In the genomic region with DNA sequence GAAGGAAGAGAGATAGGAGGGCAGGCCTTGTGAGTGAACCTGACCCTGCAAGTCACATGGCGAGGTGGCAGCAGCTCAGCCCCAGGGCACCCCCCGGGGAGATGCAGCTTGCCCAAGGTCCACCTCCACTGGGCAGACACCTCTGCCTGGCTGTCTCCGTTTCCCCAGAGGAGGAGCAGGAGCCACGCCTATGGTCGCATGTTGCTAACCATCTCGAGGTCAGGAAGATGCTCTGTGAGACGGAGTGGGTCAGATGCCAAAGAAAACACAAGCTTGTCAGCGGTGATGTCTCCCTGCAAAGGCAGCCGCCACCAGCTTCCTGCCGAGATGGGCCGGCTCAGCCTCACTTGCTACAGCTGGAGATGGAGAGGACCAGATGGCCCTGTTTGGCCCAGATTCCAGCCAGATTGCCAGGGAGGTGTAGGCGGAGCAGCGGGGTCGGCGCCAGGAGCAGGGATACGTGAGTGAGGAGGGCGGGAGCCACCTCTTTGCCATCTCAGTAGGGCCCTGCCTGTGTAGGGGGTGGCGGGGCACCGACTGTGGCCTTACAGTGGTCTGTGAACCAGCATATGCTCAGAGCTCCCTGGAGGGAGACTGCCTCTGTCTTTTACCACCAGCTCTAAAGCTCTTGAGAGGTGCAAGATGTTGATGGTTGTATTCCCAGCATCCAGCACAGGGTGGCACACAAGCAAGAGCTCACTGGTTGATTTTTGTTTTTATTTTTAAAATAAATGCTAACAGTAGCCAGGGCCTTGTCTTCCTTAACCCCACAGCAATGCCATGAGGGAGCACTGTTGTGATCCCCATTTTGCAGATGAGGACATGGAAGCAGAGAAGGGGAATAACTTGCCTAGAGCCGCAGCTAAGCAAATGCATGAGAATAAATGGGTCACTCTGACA, we compare ENCODE assay signal across 8 cellular contexts. TPM values are rescaled to one million over a fixed set of nuclear protein-coding genes. Genes with fewer than 3 reads are reported as not detected.
A peak's percentile ranks its signal among the peaks of the same experiment; 100 is the strongest.
DNase-seq lines count a peak whose midpoint lies in the region; ATAC-seq and TF ChIP-seq lines count a peak whose summit lies in the region.

No MANE protein-coding gene starts in this region.

- TF ChIP-seq CTCF in choroid plexus epithelial cell (conservative IDR thresholded peaks at IDR 0.05; ENCODE audit: low read depth, low read length) = peak; percentile 6

- H3K4me1 Mint-ChIP-seq in activated CD8-positive, alpha-beta memory T cell treated with anti-CD3 and anti-CD28 coated beads, Interleukin-2, amount 10 ng/mL, durations not matched to agents 7 days and 5 days = peaks cover 66% of the 10 kb centered on the region

- no peak overlapping the region for H3K4me3 ChIP-seq in choroid plexus epithelial cell (ENCODE audit: low read depth, low read length)

- CTCF ChIA-PET in activated CD8-positive, alpha-beta memory T cell treated with anti-CD3 and anti-CD28 coated beads, Interleukin-2, amount 10 ng/mL, durations not matched to agents 7 days and 5 days (lab: Charles Lee) = interaction anchor here (0.6 to 4.8 kb wide), 8 partner anchors 8 to 1804 kb away, joined by 3 to 42 read pairs (median 4); a partner anchor contains a TSS

- peaks cover 19% of the 10 kb centered on the region for H3K36me3 Mint-ChIP-seq in activated CD8-positive, alpha-beta memory T cell treated with anti-CD3 and anti-CD28 coated beads, Interleukin-2, amount 10 ng/mL, durations not matched to agents 7 days and 5 days

- no peak for DNase-seq in activated CD8-positive, alpha-beta memory T cell treated with anti-CD3 and anti-CD28 coated beads, Interleukin-2, amount 10 ng/mL, durations not matched to agents 7 days and 5 days
- no peak for DNase-seq in activated CD8-positive, alpha-beta memory T cell treated with anti-CD3 and anti-CD28 coated beads for 24 hours
- DNase-seq in NCI-H82 treated with DMSO at 0.1 percent for 48 hours (lab: John Stamatoyannopoulos, UW; ENCODE audit: unreplicated experiment) (peak; percentile 60), choroid plexus epithelial cell (ENCODE audit: low read depth) (peak; percentile 38), retina (peak; percentile 56), NCI-H2107 treated with DMSO at 0.1 percent for 48 hours (lab: John Stamatoyannopoulos, UW; ENCODE audit: unreplicated experiment) (no peak), CD1c-positive myeloid dendritic cell (ENCODE audit: extremely low spot score) (no peak)
- no peak for DNase-seq in stimulated activated CD4-positive, alpha-beta T cell treated with anti-CD3 and anti-CD28 coated beads, Interleukin-15, amount 100 ng/mL, for 24 hours

- no peaks in the 10 kb centered on the region for H3K9me3 Mint-ChIP-seq in activated CD8-positive, alpha-beta memory T cell treated with anti-CD3 and anti-CD28 coated beads, Interleukin-2, amount 10 ng/mL, durations not matched to agents 7 days and 5 days (ENCODE audit: low read depth)

- no peaks in the 10 kb centered on the region for H3K27me3 Mint-ChIP-seq in activated CD8-positive, alpha-beta memory T cell treated with anti-CD3 and anti-CD28 coated beads, Interleukin-2, amount 10 ng/mL, durations not matched to agents 7 days and 5 days

- H3K27ac Mint-ChIP-seq in activated CD8-positive, alpha-beta memory T cell treated with anti-CD3 and anti-CD28 coated beads, Interleukin-2, amount 10 ng/mL, durations not matched to agents 7 days and 5 days = peak overlapping the region; percentile 78

- peak; percentile 51 for ATAC-seq in activated CD8-positive, alpha-beta memory T cell treated with anti-CD3 and anti-CD28 coated beads, Interleukin-2, amount 10 ng/mL, durations not matched to agents 7 days and 5 days

- peak overlapping the region; percentile 19 for H3K4me3 Mint-ChIP-seq in activated CD8-positive, alpha-beta memory T cell treated with anti-CD3 and anti-CD28 coated beads, Interleukin-2, amount 10 ng/mL, durations not matched to agents 7 days and 5 days

RNA-seq across cellular contexts. Expression of a gene that starts 42.9 kb away (rescaled TPM):
- 10 to 100 TPM; 23.1 to 28.4 TPM for total RNA-seq in activated CD8-positive, alpha-beta memory T cell treated with anti-CD3 and anti-CD28 coated beads, Interleukin-2, amount 10 ng/mL, durations not matched to agents 7 days and 5 days

Comparison
In these comparisons a context has a peak if more than half of its experiments do, and no peak if none do; other contexts are left out.
1. DNase-seq: peak in NCI-H82 treated with DMSO at 0.1 percent for 48 hours (single experiment), choroid plexus epithelial cell (single experiment) and retina (single experiment); none in activated CD8-positive, alpha-beta memory T cell treated with anti-CD3 and anti-CD28 coated beads, Interleukin-2, amount 10 ng/mL, durations not matched to agents 7 days and 5 days (single experiment), activated CD8-positive, alpha-beta memory T cell treated with anti-CD3 and anti-CD28 coated beads for 24 hours (single experiment), NCI-H2107 treated with DMSO at 0.1 percent for 48 hours (single experiment), CD1c-positive myeloid dendritic cell (single experiment) and stimulated activated CD4-positive, alpha-beta T cell treated with anti-CD3 and anti-CD28 coated beads, Interleukin-15, amount 100 ng/mL, for 24 hours (single experiment).